31 cellular contexts compared by ENCODE assay signal in genomic region chr5:114830114-114830513, GRCh38.
"Had no signal": no experiment of that assay in that cellular context is flagged by ENCODE, and none has a peak within 500 bp of the region (broad histone marks: within the 10 kb centered on the region; RNA-seq: fewer than 3 reads in every experiment).

No MANE protein-coding gene starts in this region.

- DNase-seq: activated B cell treated with CpG ODN at 0.5 μM for 24 hours; activated CD4-positive, alpha-beta T cell treated with anti-CD3 and anti-CD28 coated beads for 1 hour; activated CD4-positive, alpha-beta T cell treated with anti-CD3 and anti-CD28 coated beads, Interleukin-2, amount 10 ng/mL, durations not matched to agents 24 days and 14 days; activated CD4-positive, alpha-beta T cell treated with anti-CD3 and anti-CD28 coated beads, Interleukin-2, amount 50 U/mL, for 48 hours; activated CD8-positive, alpha-beta memory T cell treated with anti-CD3 and anti-CD28 coated beads, Interleukin-2, amount 10 ng/mL, durations not matched to agents 7 days and 5 days; activated gamma-delta T cell treated with Interleukin-2 at 50 U/mL for 16 hours; activated naive CD4-positive, alpha-beta T cell treated with anti-CD3 and anti-CD28 coated beads, Interleukin-2, amount 10 ng/mL, durations not matched to agents 7 days and 5 days; activated naive CD8-positive, alpha-beta T cell treated with anti-CD3 and anti-CD28 coated beads for 36 hours; activated T-cell treated with anti-CD3 and anti-CD28 coated beads, Interleukin-2, amount 50 U/mL, for 4 hours; brain microvascular endothelial cell; MG63; MV-4-11; NCI-H1092 treated with DMSO at 0.1 percent for 48 hours; NCI-H1417 treated with DMSO at 0.1 percent for 48 hours; NCI-H1694; NCI-H2029; NCI-H2107; NCI-H2171 treated with DMSO at 0.1 percent for 48 hours; NCI-H226; NCI-H526 treated with DMSO at 0.1 percent for 48 hours; NK-92 treated with Interleukin-12 subunit alpha and Interleukin-12 subunit beta, amount 100 ng/mL, for 24 hours; Peyer's patch; Right ventricle myocardium superior; SW 1271; T-helper 9 cell had no signal

- H3K4me3 Mint-ChIP-seq: activated B cell treated with CpG ODN at 0.5 μM for 24 hours; activated CD4-positive, alpha-beta T cell treated with anti-CD3 and anti-CD28 coated beads, Interleukin-2, amount 10 ng/mL, durations not matched to agents 24 days and 14 days; activated CD8-positive, alpha-beta memory T cell treated with anti-CD3 and anti-CD28 coated beads, Interleukin-2, amount 10 ng/mL, durations not matched to agents 7 days and 5 days; activated naive CD4-positive, alpha-beta T cell treated with anti-CD3 and anti-CD28 coated beads, Interleukin-2, amount 10 ng/mL, durations not matched to agents 7 days and 5 days; activated naive CD8-positive, alpha-beta T cell treated with anti-CD3 and anti-CD28 coated beads for 36 hours; activated T-cell treated with anti-CD3 and anti-CD28 coated beads, Interleukin-2, amount 50 U/mL, for 4 hours; activated T-helper 17 cell treated with anti-CD3 and anti-CD28 coated beads, Interleukin-2, amount 50 U/mL, for 72 hours; T-helper 1 cell treated with Interleukin-12 subunit alpha and Interleukin-12 subunit beta and Interleukin-4 antibody, amounts not matched to agents 30 μg/mL and 1 μg/mL, for 36 hours had no signal

- H3K27ac Mint-ChIP-seq: activated B cell treated with CpG ODN at 0.5 μM for 24 hours; activated CD4-positive, alpha-beta T cell treated with anti-CD3 and anti-CD28 coated beads, Interleukin-2, amount 10 ng/mL, durations not matched to agents 24 days and 14 days; activated CD8-positive, alpha-beta memory T cell treated with anti-CD3 and anti-CD28 coated beads, Interleukin-2, amount 10 ng/mL, durations not matched to agents 7 days and 5 days; activated naive CD4-positive, alpha-beta T cell treated with anti-CD3 and anti-CD28 coated beads, Interleukin-2, amount 10 ng/mL, durations not matched to agents 7 days and 5 days; activated naive CD8-positive, alpha-beta T cell treated with anti-CD3 and anti-CD28 coated beads for 36 hours; activated T-helper 17 cell treated with anti-CD3 and anti-CD28 coated beads, Interleukin-2, amount 50 U/mL, for 72 hours; T-helper 1 cell treated with Interleukin-12 subunit alpha and Interleukin-12 subunit beta and Interleukin-4 antibody, amounts not matched to agents 30 μg/mL and 1 μg/mL, for 36 hours had no signal

- ATAC-seq: activated CD8-positive, alpha-beta memory T cell treated with anti-CD3 and anti-CD28 coated beads, Interleukin-2, amount 10 ng/mL, durations not matched to agents 7 days and 5 days; activated T-cell treated with anti-CD3 and anti-CD28 coated beads, Interleukin-2, amount 50 U/mL, for 4 hours; activated T-helper 17 cell treated with anti-CD3 and anti-CD28 coated beads, Interleukin-2, amount 50 U/mL, for 72 hours; SK-N-SH treated with all-trans-retinoic acid at 6 μM for 48 hours had no signal

- H3K9me3 Mint-ChIP-seq: activated B cell treated with CpG ODN at 0.5 μM for 24 hours had no signal

- H3K27ac ChIP-seq: brain microvascular endothelial cell, cardiac muscle cell, Peyer's patch, RWPE1, SJSA1 had no signal

- H3K27me3 Mint-ChIP-seq: activated B cell treated with CpG ODN at 0.5 μM for 24 hours; activated CD4-positive, alpha-beta T cell treated with anti-CD3 and anti-CD28 coated beads, Interleukin-2, amount 10 ng/mL, durations not matched to agents 24 days and 14 days; activated CD8-positive, alpha-beta memory T cell treated with anti-CD3 and anti-CD28 coated beads, Interleukin-2, amount 10 ng/mL, durations not matched to agents 7 days and 5 days; activated naive CD4-positive, alpha-beta T cell treated with anti-CD3 and anti-CD28 coated beads, Interleukin-2, amount 10 ng/mL, durations not matched to agents 7 days and 5 days; activated naive CD8-positive, alpha-beta T cell treated with anti-CD3 and anti-CD28 coated beads for 36 hours; activated T-helper 17 cell treated with anti-CD3 and anti-CD28 coated beads, Interleukin-2, amount 50 U/mL, for 72 hours had no signal

- H3K36me3 ChIP-seq: brain microvascular endothelial cell, cardiac muscle cell, MG63, Peyer's patch, SJSA1 had no signal

- H3K9me3 ChIP-seq: MG63, SJSA1 had no signal

- H3K36me3 Mint-ChIP-seq: activated CD8-positive, alpha-beta memory T cell treated with anti-CD3 and anti-CD28 coated beads, Interleukin-2, amount 10 ng/mL, durations not matched to agents 7 days and 5 days; activated naive CD4-positive, alpha-beta T cell treated with anti-CD3 and anti-CD28 coated beads, Interleukin-2, amount 10 ng/mL, durations not matched to agents 7 days and 5 days; activated naive CD8-positive, alpha-beta T cell treated with anti-CD3 and anti-CD28 coated beads for 36 hours had no signal

- H3K4me3 ChIP-seq: cardiac muscle cell, MG63, Peyer's patch, SJSA1 had no signal

- H3K4me1 Mint-ChIP-seq: activated CD4-positive, alpha-beta T cell treated with anti-CD3 and anti-CD28 coated beads, Interleukin-2, amount 10 ng/mL, durations not matched to agents 24 days and 14 days; activated CD8-positive, alpha-beta memory T cell treated with anti-CD3 and anti-CD28 coated beads, Interleukin-2, amount 10 ng/mL, durations not matched to agents 7 days and 5 days; activated naive CD4-positive, alpha-beta T cell treated with anti-CD3 and anti-CD28 coated beads, Interleukin-2, amount 10 ng/mL, durations not matched to agents 7 days and 5 days; activated naive CD8-positive, alpha-beta T cell treated with anti-CD3 and anti-CD28 coated beads for 36 hours; activated T-helper 17 cell treated with anti-CD3 and anti-CD28 coated beads, Interleukin-2, amount 50 U/mL, for 72 hours had no signal

- H3K4me1 ChIP-seq: Peyer's patch, SJSA1 had no signal

- H3K27me3 ChIP-seq: brain microvascular endothelial cell, cardiac muscle cell, Peyer's patch, SJSA1 had no signal
